9 cellular contexts compared by ENCODE assay signal in the genomic region with DNA sequence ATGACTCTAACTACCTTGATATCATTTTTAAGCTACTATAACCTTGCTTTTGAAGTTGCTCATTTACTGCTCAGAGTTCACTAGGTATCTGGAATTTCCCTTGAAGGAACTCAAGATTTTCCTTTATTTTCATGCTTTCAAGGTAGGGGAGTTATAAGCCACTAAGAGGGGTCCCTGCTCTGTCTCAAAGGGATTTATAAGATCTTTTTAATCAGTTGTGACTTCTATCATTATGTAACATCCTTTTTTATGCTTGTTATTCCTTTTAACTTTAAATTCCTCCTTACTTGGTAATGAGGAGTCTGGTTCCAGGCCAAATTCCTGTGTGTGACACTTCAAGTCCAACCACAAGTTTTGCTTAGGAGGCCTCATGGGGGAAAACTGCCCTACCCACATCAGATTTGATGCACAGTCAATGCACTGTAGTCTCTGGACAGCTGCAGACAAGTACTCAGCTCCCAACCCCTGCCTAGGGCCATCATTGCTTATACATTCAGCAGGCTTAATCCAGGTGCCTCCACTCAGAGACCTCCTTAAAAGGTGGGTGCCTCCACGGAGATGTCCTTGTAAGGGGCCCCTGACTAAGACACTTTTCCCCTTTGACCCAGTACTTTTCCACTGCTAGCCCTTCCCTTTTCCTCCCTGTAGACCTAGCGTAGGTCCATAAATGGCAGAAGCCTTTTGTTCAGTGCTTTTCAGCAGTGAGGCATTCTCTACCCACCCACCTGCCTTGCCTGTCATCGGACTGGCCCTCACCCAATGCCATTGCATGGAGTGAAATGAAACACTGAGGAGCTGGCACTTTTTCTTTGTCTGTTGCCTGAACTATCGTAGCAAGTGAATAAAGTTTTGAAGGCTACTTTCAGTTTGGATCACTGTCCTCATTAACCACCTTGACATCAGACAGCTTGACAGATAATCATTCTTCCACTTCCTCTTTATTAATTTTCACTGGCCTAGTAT. TPM values are rescaled to one million over a fixed set of nuclear protein-coding genes. Genes with fewer than 3 reads are reported as not detected.
A peak's percentile ranks its signal among the peaks of the same experiment; 100 is the strongest.
DNase-seq lines count a peak whose midpoint lies in the region; ATAC-seq and TF ChIP-seq lines count a peak whose summit lies in the region.
"Had no signal": no experiment of that assay in that cellular context is flagged by ENCODE, and none has a peak within 500 bp of the region (broad histone marks: within the 10 kb centered on the region; RNA-seq: fewer than 3 reads in every experiment).

No MANE protein-coding gene starts in this region.

- H3K4ac ChIP-seq in IMR-90 (ENCODE audit: low read depth, low read length), result peak overlapping the region; percentile 62

- in situ Hi-C loops in IMR-90 (cut with MboI; ENCODE audit: low sequenced_read_pairs), result no loop called here

- dilution Hi-C loops in IMR-90 (cut with HindIII; ENCODE audit: low sequenced_read_pairs, unreplicated experiment), result no loop called here

- no peaks in the 10 kb centered on the region for H3K27me3 ChIP-seq in IMR-90 (ENCODE audit: control insufficient read depth, insufficient read depth, low read length)

- peak overlapping the region; percentile 34; the same call in 1 of the 2 replicates for H3K4me2 ChIP-seq in IMR-90 (ENCODE audit: low read depth, low read length)

- H4K20me1 ChIP-seq in IMR-90 (ENCODE audit: insufficient read depth, low read length), result no peaks in the 10 kb centered on the region

- no peak overlapping the region for H4K5ac ChIP-seq in IMR-90 (ENCODE audit: low read depth, low read length)

- DNase-seq in GM10248 (ENCODE audit: extremely low spot score) (peak; percentile 51), IMR-90 (peak; percentile 93), glomerular visceral epithelial cell (ENCODE audit: extremely low spot score) (peak; percentile 84), HuH-7.5 (ENCODE audit: low spot score) (no peak), NCI-H2107 (lab: John Stamatoyannopoulos, UW) (no peak)
- DNase-seq in activated CD8-positive, alpha-beta memory T cell treated with anti-CD3 and anti-CD28 coated beads, Interleukin-2, amount 10 ng/mL, durations not matched to agents 7 days and 5 days, result no peak
- no peak for DNase-seq in stimulated activated CD4-positive, alpha-beta T cell treated with anti-CD3 and anti-CD28 coated beads, Interleukin-2, amount 100 ng/mL, for 24 hours

- POLR2A ChIA-PET in GM10248 (lab: Yijun Ruan, JAX) (interaction anchor here (1.0 kb wide), 1 partner anchor 109 kb away, joined by 3 read pairs; the partner anchor contains the start of gene ABHD18), IMR-90 (lab: Charles Lee; ENCODE audit: unreplicated experiment) (no interaction called here)

- peak overlapping the region; percentile 69 for H3K18ac ChIP-seq in IMR-90 (ENCODE audit: low read depth, low read length)

- peaks cover 2% of the 10 kb centered on the region for H3K4me1 Mint-ChIP-seq in activated CD8-positive, alpha-beta memory T cell treated with anti-CD3 and anti-CD28 coated beads, Interleukin-2, amount 10 ng/mL, durations not matched to agents 7 days and 5 days

- no peak overlapping the region for H2AK9ac ChIP-seq in IMR-90 (replicated peaks; ENCODE audit: low read depth, low read length, poor library complexity)

- peaks cover 3 to 4% of the 10 kb centered on the region in 2 experiments; a peak in 2 of 4 replicates for H3K79me1 ChIP-seq in IMR-90 (ENCODE audit: low read depth in 1 of 2, low read length in 2 of 2)

- peak; percentile 76 for ATAC-seq in GM21737 (IDR thresholded peaks at IDR 0.05; ENCODE audit: unreplicated experiment)
- peak; percentile 96 for ATAC-seq in IMR-90 (ENCODE audit: low read depth)
- ATAC-seq in activated CD8-positive, alpha-beta memory T cell treated with anti-CD3 and anti-CD28 coated beads, Interleukin-2, amount 10 ng/mL, durations not matched to agents 7 days and 5 days, result no peak

- H3K9me3 ChIP-seq in IMR-90 (ENCODE audit: control insufficient read depth, insufficient read depth, low read length), result no peaks in the 10 kb centered on the region

- 80% methylated on average over 1 of the region's 4 CpGs; no CpG with 5 or more reads in 1 of the 2 experiments for WGBS in IMR-90 (ENCODE audit: extremely low coverage in 2 of 2, insufficient read length in 1 of 2), 2 experiments

- peaks cover 6% of the 10 kb centered on the region for H3K4me1 ChIP-seq in IMR-90 (ENCODE audit: control insufficient read depth, insufficient read depth, low read length)

- H2AFZ ChIP-seq in IMR-90 (replicated peaks; ENCODE audit: low read length, poor library complexity), result no peak overlapping the region

- TF ChIP-seq CTCF in GM10248 (IDR thresholded peaks at IDR 0.05; ENCODE audit: control extremely low read depth, extremely low read depth, low read depth, missing control alignments) (no peak), IMR-90 (conservative IDR thresholded peaks at IDR 0.05; ENCODE audit: low read depth, low read length) (no peak)

- no peak overlapping the region for H3K27ac ChIP-seq in IMR-90 (ENCODE audit: insufficient read depth, low read length)

- peaks cover 15% of the 10 kb centered on the region for H3K36me3 Mint-ChIP-seq in activated CD8-positive, alpha-beta memory T cell treated with anti-CD3 and anti-CD28 coated beads, Interleukin-2, amount 10 ng/mL, durations not matched to agents 7 days and 5 days

- no peak overlapping the region for H3K9ac ChIP-seq in IMR-90 (ENCODE audit: low read depth, low read length)

- H4K91ac ChIP-seq in IMR-90 (ENCODE audit: insufficient read depth, low read depth, low read length), result no peak overlapping the region

- H2BK5ac ChIP-seq in IMR-90 (ENCODE audit: low read depth, low read length, poor library complexity, severe bottlenecking), result no peak overlapping the region

- CTCF ChIA-PET in GM10248 (lab: Yijun Ruan, JAX), result interaction anchor here (1.1 to 1.5 kb wide), 2 partner anchors 10 to 24 kb away, joined by 3 to 4 read pairs; no protein-coding TSS in a partner anchor
- CTCF ChIA-PET in IMR-90 (lab: Yijun Ruan, JAX), result interaction anchor here (0.6 kb wide), 1 partner anchor 13 kb away, joined by 3 read pairs; no protein-coding TSS in a partner anchor
- CTCF ChIA-PET in activated CD8-positive, alpha-beta memory T cell treated with anti-CD3 and anti-CD28 coated beads, Interleukin-2, amount 10 ng/mL, durations not matched to agents 7 days and 5 days (lab: Charles Lee), result no interaction called here

- TF ChIP-seq RAD21 in IMR-90 (IDR thresholded peaks at IDR 0.05; ENCODE audit: low read length), result no peak

- no peak overlapping the region for H3K4me3 Mint-ChIP-seq in activated CD8-positive, alpha-beta memory T cell treated with anti-CD3 and anti-CD28 coated beads, Interleukin-2, amount 10 ng/mL, durations not matched to agents 7 days and 5 days

- H3K4me3 ChIP-seq in IMR-90 (ENCODE audit: insufficient read depth, low read depth, low read length), result no peak overlapping the region

- H3K56ac ChIP-seq in IMR-90 (ENCODE audit: extremely low read depth, insufficient read depth, low read length), result no peak overlapping the region

- no peak overlapping the region for H2BK15ac ChIP-seq in IMR-90 (ENCODE audit: low read depth, low read length)

- peak overlapping the region; percentile 47; the same call in 1 of the 2 replicates for H3K14ac ChIP-seq in IMR-90 (replicated peaks; ENCODE audit: low read depth, low read length)

- TF ChIP-seq POLR2A in IMR-90 (IDR thresholded peaks at IDR 0.05; ENCODE audit: low read depth, low read length), result no peak

- H3K27ac Mint-ChIP-seq in activated CD8-positive, alpha-beta memory T cell treated with anti-CD3 and anti-CD28 coated beads, Interleukin-2, amount 10 ng/mL, durations not matched to agents 7 days and 5 days, result no peak overlapping the region

- 0 out of 2 replicates have a peak overlapping the region, but pooled peaks have one; percentile 2 for H2BK20ac ChIP-seq in IMR-90 (ENCODE audit: low read depth, low read length)

- BruUV-seq in IMR-90 (replicated peaks; lab: Mats Ljungman, UMichigan), result no TSS peak

- H4K8ac ChIP-seq in IMR-90 (ENCODE audit: low read depth in 2 of 2, low read length in 2 of 2), result peak overlapping the region in 1 of 2 experiments; percentile 18; a peak in 1 of 4 replicates

- intact Hi-C loops in IMR-90 (cut with micrococcal nuclease), result no loop called here

- peaks cover 24% of the 10 kb centered on the region for H3K9me3 Mint-ChIP-seq in activated CD8-positive, alpha-beta memory T cell treated with anti-CD3 and anti-CD28 coated beads, Interleukin-2, amount 10 ng/mL, durations not matched to agents 7 days and 5 days (ENCODE audit: low read depth)

- no peaks in the 10 kb centered on the region for H3K36me3 ChIP-seq in IMR-90 (ENCODE audit: control insufficient read depth, insufficient read depth, low read length)

- no peak overlapping the region; the same call in 1 of the 2 replicates for H2BK120ac ChIP-seq in IMR-90 (ENCODE audit: low read depth, low read length)

- no peaks in the 10 kb centered on the region for H3K27me3 Mint-ChIP-seq in activated CD8-positive, alpha-beta memory T cell treated with anti-CD3 and anti-CD28 coated beads, Interleukin-2, amount 10 ng/mL, durations not matched to agents 7 days and 5 days
- H3K27me3 Mint-ChIP-seq: IgD-negative memory B cell had no signal

- H3K9me1 ChIP-seq in IMR-90 (ENCODE audit: insufficient read depth, low read length), result peaks cover 4% of the 10 kb centered on the region; the same call in 1 of the 2 replicates

- peak overlapping the region; percentile 60; the same call in 1 of the 2 replicates for H2AK5ac ChIP-seq in IMR-90 (ENCODE audit: low read depth, low read length)

- no peak overlapping the region for H3K23ac ChIP-seq in IMR-90 (ENCODE audit: low read depth, low read length)

TF ChIP-seq in IMR-90, 13 proteins besides CTCF, POLR2A, EP300 and RAD21:
- TF ChIP-seq MXI1 (IDR thresholded peaks at IDR 0.05; ENCODE audit: borderline replicate concordance, low read depth, low read length) (0 out of 2 replicates have a peak, but pooled peaks have one; percentile 20), CEBPB (IDR thresholded peaks at IDR 0.05; ENCODE audit: low read depth, low read length) (no peak)

RNA-seq across cellular contexts. Expression of gene PLK4, which starts 23.9 kb away (rescaled TPM):
- total RNA-seq in IMR-90 (2012; rRNA removed), result 15.1 and 16.1 TPM in 2 replicates
- 9.2 and 11.2 TPM in 2 replicates for polyA plus RNA-seq in IMR-90 (2012; rRNA removed)
- 1.7 and 1.8 TPM in 2 replicates for polyA plus RNA-seq in IMR-90 (2012; cell fraction: cytosol; rRNA removed)
- 5.7 and 21.7 TPM in 2 replicates for polyA plus RNA-seq in IMR-90 (2012; cell fraction: nucleus; rRNA removed; ENCODE audit: low replicate concordance)
- total RNA-seq in activated CD8-positive, alpha-beta memory T cell treated with anti-CD3 and anti-CD28 coated beads, Interleukin-2, amount 10 ng/mL, durations not matched to agents 7 days and 5 days, result 10 to 100 TPM; 60.1 to 66.1 TPM

Comparison
In these comparisons a context has a peak if more than half of its experiments do, and no peak if none do; other contexts are left out.
1. DNase-seq: peak in GM10248 (single experiment), IMR-90 (single experiment) and glomerular visceral epithelial cell (single experiment); none in HuH-7.5 (single experiment), activated CD8-positive, alpha-beta memory T cell treated with anti-CD3 and anti-CD28 coated beads, Interleukin-2, amount 10 ng/mL, durations not matched to agents 7 days and 5 days (single experiment), stimulated activated CD4-positive, alpha-beta T cell treated with anti-CD3 and anti-CD28 coated beads, Interleukin-2, amount 100 ng/mL, for 24 hours (0 of 2) and NCI-H2107 (single experiment).